In genomic region chr2:188787002-188787660, GRCh38 we compare ENCODE assay signal across 10 cellular contexts.
DNase-seq lines count a peak whose midpoint lies in the region; ATAC-seq and TF ChIP-seq lines count a peak whose summit lies in the region.
"Had no signal": no experiment of that assay in that cellular context is flagged by ENCODE, and none has a peak within 500 bp of the region (broad histone marks: within the 10 kb centered on the region; RNA-seq: fewer than 3 reads in every experiment).

No MANE protein-coding gene starts in this region.

- no peak overlapping the region for H3K23ac ChIP-seq in neuronal stem cell (ENCODE audit: low read depth, low read length, poor library complexity)

- no peaks in the 10 kb centered on the region for H3K79me2 ChIP-seq in ACC112 (ENCODE audit: control insufficient read depth, insufficient read depth, low read length, unreplicated experiment)

- H3K4me1 ChIP-seq in ACC112 (ENCODE audit: control insufficient read depth, insufficient read depth, low read length, unreplicated experiment) (peaks cover 59% of the 10 kb centered on the region), Peyer's patch (no peaks in the 10 kb centered on the region), neuronal stem cell (ENCODE audit: control insufficient read depth in 2 of 2, insufficient read depth in 1 of 2, low read depth in 1 of 2, low read length in 2 of 2) (peaks cover 0 to 8% of the 10 kb centered on the region in 2 donors)
- H3K4me1 ChIP-seq in CD8-positive, alpha-beta T cell (ENCODE audit: insufficient read depth, low read length): no peaks in the 10 kb centered on the region

- TF ChIP-seq CTCF in Peyer's patch (IDR thresholded peaks at IDR 0.05): no peak
- TF ChIP-seq CTCF in CD8-positive, alpha-beta T cell (IDR thresholded peaks at IDR 0.05): no peak

- intact Hi-C loops in CD8-positive, alpha-beta T cell (cut with DNase I, micrococcal nuclease): no loop called here

- peak overlapping the region; percentile 56 for H2AFZ ChIP-seq in ACC112 (ENCODE audit: low read length, unreplicated experiment)
- peak overlapping the region; percentile 42 for H2AFZ ChIP-seq in neuronal stem cell (ENCODE audit: low read length)

- CTCF ChIA-PET in CD8-positive, alpha-beta T cell (lab: Charles Lee): interaction anchor here (1.4 kb wide), 1 partner anchor 45 kb away, joined by 3 read pairs; no protein-coding TSS in a partner anchor
- CTCF ChIA-PET in activated CD4-positive, alpha-beta T cell treated with anti-CD3 and anti-CD28 coated beads, Interleukin-2, amount 10 ng/mL, durations not matched to agents 7 days and 5 days (lab: Charles Lee): no interaction called here

- ATAC-seq in CD8-positive, alpha-beta T cell: no peak

- H2BK12ac ChIP-seq in neuronal stem cell (ENCODE audit: low read length): no peak overlapping the region

- no peaks in the 10 kb centered on the region for H3K27me3 Mint-ChIP-seq in CD8-positive, alpha-beta T cell (ENCODE audit: low read depth)
- no peaks in the 10 kb centered on the region for H3K27me3 Mint-ChIP-seq in activated CD4-positive, alpha-beta T cell treated with anti-CD3 and anti-CD28 coated beads, Interleukin-2, amount 10 ng/mL, durations not matched to agents 7 days and 5 days

- H2AK5ac ChIP-seq in neuronal stem cell (ENCODE audit: low read depth, low read length): no peak overlapping the region

- H3K36me3 ChIP-seq in ACC112 (ENCODE audit: insufficient read depth, low read length) (no peaks in the 10 kb centered on the region), Peyer's patch (no peaks in the 10 kb centered on the region), neuronal stem cell (replicated peaks in 1 of 2; ENCODE audit: control insufficient read depth in 2 of 2, insufficient read depth in 2 of 2, low read length in 2 of 2) (no peaks in the 10 kb centered on the region)
- no peaks in the 10 kb centered on the region for H3K36me3 ChIP-seq in CD8-positive, alpha-beta T cell (ENCODE audit: insufficient read depth, low read length)

- H2BK5ac ChIP-seq in neuronal stem cell (ENCODE audit: low read length): no peak overlapping the region

- H3K4me3 Mint-ChIP-seq in CD8-positive, alpha-beta T cell: no peak overlapping the region
- H3K4me3 Mint-ChIP-seq in activated CD4-positive, alpha-beta T cell treated with anti-CD3 and anti-CD28 coated beads, Interleukin-2, amount 10 ng/mL, durations not matched to agents 7 days and 5 days: no peak overlapping the region

- no peak overlapping the region for H3K14ac ChIP-seq in neuronal stem cell (ENCODE audit: low read length)

- WGBS in neuronal stem cell (ENCODE audit: extremely low coverage in 2 of 2, insufficient read length in 2 of 2, insufficient replicate concordance in 1 of 2), 2 donors: no CpG with 5 or more reads among the region's 6 CpGs

- no peak overlapping the region for H3K4me2 ChIP-seq in neuronal stem cell (ENCODE audit: insufficient read depth, low read length, poor library complexity, severe bottlenecking)

- H3K27ac ChIP-seq in ACC112 (ENCODE audit: low read depth, low read length) (peak overlapping the region; percentile 91), Peyer's patch (peak overlapping the region; percentile 25 to 85 (median 47)), neuronal stem cell (replicated peaks; ENCODE audit: low read length) (no peak overlapping the region)
- H3K27ac ChIP-seq in CD8-positive, alpha-beta T cell (ENCODE audit: low read depth, low read length): no peak overlapping the region

- H3K36me3 Mint-ChIP-seq in CD8-positive, alpha-beta T cell: no peaks in the 10 kb centered on the region
- H3K36me3 Mint-ChIP-seq in activated CD4-positive, alpha-beta T cell treated with anti-CD3 and anti-CD28 coated beads, Interleukin-2, amount 10 ng/mL, durations not matched to agents 7 days and 5 days (ENCODE audit: low read depth): no peaks in the 10 kb centered on the region

- H3K9me3 ChIP-seq in Peyer's patch (no peaks in the 10 kb centered on the region), neuronal stem cell (replicated peaks in 1 of 2; ENCODE audit: control insufficient read depth in 2 of 2, insufficient read depth in 1 of 2, low read depth in 1 of 2, low read length in 2 of 2) (peaks cover 0 to 6% of the 10 kb centered on the region in 2 donors)
- no peaks in the 10 kb centered on the region for H3K9me3 ChIP-seq in CD8-positive, alpha-beta T cell (ENCODE audit: low read length)

- no peak overlapping the region for H3K18ac ChIP-seq in neuronal stem cell (ENCODE audit: low read length)

- no peak overlapping the region for H4K91ac ChIP-seq in neuronal stem cell (ENCODE audit: low read depth, low read length, poor library complexity)

- no peaks in the 10 kb centered on the region for H3K9me3 Mint-ChIP-seq in CD8-positive, alpha-beta T cell
- H3K9me3 Mint-ChIP-seq in activated CD4-positive, alpha-beta T cell treated with anti-CD3 and anti-CD28 coated beads, Interleukin-2, amount 10 ng/mL, durations not matched to agents 7 days and 5 days: no peaks in the 10 kb centered on the region

- H3K9ac ChIP-seq in neuronal stem cell (ENCODE audit: low read depth, low read length, poor library complexity): no peak overlapping the region

- no peaks in the 10 kb centered on the region for H3K79me1 ChIP-seq in neuronal stem cell (ENCODE audit: low read depth, low read length)

- H3K4me3 ChIP-seq in ACC112 (ENCODE audit: low read depth, low read length) (peak overlapping the region; percentile 66), Peyer's patch (peak overlapping the region in 2 of 4 donors; percentile 5 to 8), neuronal stem cell (ENCODE audit: low read length in 2 of 2) (no peak overlapping the region)
- no peak overlapping the region for H3K4me3 ChIP-seq in CD8-positive, alpha-beta T cell (ENCODE audit: low read depth, low read length)

- no peak overlapping the region for H2BK15ac ChIP-seq in neuronal stem cell (ENCODE audit: low read length)

- POLR2A ChIA-PET in CD8-positive, alpha-beta T cell (lab: Charles Lee): no interaction called here
- POLR2A ChIA-PET in activated CD4-positive, alpha-beta T cell treated with anti-CD3 and anti-CD28 coated beads, Interleukin-2, amount 10 ng/mL, durations not matched to agents 7 days and 5 days (lab: Charles Lee): no interaction called here

- TF ChIP-seq POLR2A in Peyer's patch (IDR thresholded peaks at IDR 0.05): no peak

- DNase-seq in Peyer's patch: no peak
- DNase-seq in fibroblast of peridontal ligament (ENCODE audit: extremely low read depth): peak; percentile 84
- no peak for DNase-seq in neuronal stem cell (ENCODE audit: low spot score)
- no peak for DNase-seq in CD8-positive, alpha-beta T cell
- DNase-seq in activated CD4-positive, alpha-beta T cell treated with anti-CD3 and anti-CD28 coated beads, Interleukin-2, amount 10 ng/mL, durations not matched to agents 7 days and 5 days: no peak
- DNase-seq in NCI-H128 (lab: John Stamatoyannopoulos, UW; ENCODE audit: unreplicated experiment): no peak
- no peak for DNase-seq in NCI-H1436 treated with DMSO at 0.1 percent for 48 hours (lab: John Stamatoyannopoulos, UW)
- DNase-seq: activated CD4-positive, alpha-beta T cell treated with anti-CD3 and anti-CD28 coated beads, Interleukin-2, amount 50 U/mL, for 4 hours; C1 segment of cervical spinal cord had no signal

- no peak overlapping the region for H4K8ac ChIP-seq in neuronal stem cell (ENCODE audit: low read depth, low read length)

- no peaks in the 10 kb centered on the region for H3K27me3 ChIP-seq in ACC112 (ENCODE audit: insufficient read depth, low read length)
- no peaks in the 10 kb centered on the region for H3K27me3 ChIP-seq in Peyer's patch
- no peaks in the 10 kb centered on the region for H3K27me3 ChIP-seq in neuronal stem cell (ENCODE audit: control insufficient read depth in 3 of 3, insufficient read depth in 3 of 3, low read depth in 1 of 3, low read length in 3 of 3)
- no peaks in the 10 kb centered on the region for H3K27me3 ChIP-seq in CD8-positive, alpha-beta T cell (ENCODE audit: insufficient read depth, low read length)

- H3K4ac ChIP-seq in neuronal stem cell (ENCODE audit: low read length): no peak overlapping the region

- no peak overlapping the region for H3K27ac Mint-ChIP-seq in CD8-positive, alpha-beta T cell
- H3K27ac Mint-ChIP-seq in activated CD4-positive, alpha-beta T cell treated with anti-CD3 and anti-CD28 coated beads, Interleukin-2, amount 10 ng/mL, durations not matched to agents 7 days and 5 days: no peak overlapping the region

- H2BK120ac ChIP-seq in neuronal stem cell (ENCODE audit: low read depth, low read length): no peak overlapping the region

- no peaks in the 10 kb centered on the region for H3K4me1 Mint-ChIP-seq in CD8-positive, alpha-beta T cell (ENCODE audit: low read depth)
- H3K4me1 Mint-ChIP-seq in activated CD4-positive, alpha-beta T cell treated with anti-CD3 and anti-CD28 coated beads, Interleukin-2, amount 10 ng/mL, durations not matched to agents 7 days and 5 days: no peaks in the 10 kb centered on the region

Comparison
In these comparisons a context has a peak if more than half of its experiments do, and no peak if none do; other contexts are left out.
1. H3K27ac ChIP-seq: peak in ACC112 (single experiment) and Peyer's patch (4 of 4); none in neuronal stem cell (single experiment) and CD8-positive, alpha-beta T cell (single experiment).